10 cellular contexts compared by ENCODE assay signal in genomic region chr19:39433480-39434079, GRCh38. TPM values are rescaled to one million over a fixed set of nuclear protein-coding genes. Genes with fewer than 3 reads are reported as not detected.
DNase-seq lines count a peak whose midpoint lies in the region; ATAC-seq and TF ChIP-seq lines count a peak whose summit lies in the region.
"Had no signal": no experiment of that assay in that cellular context is flagged by ENCODE, and none has a peak within 500 bp of the region (broad histone marks: within the 10 kb centered on the region; RNA-seq: fewer than 3 reads in every experiment).

No MANE protein-coding gene starts in this region.

- H3K4me3 ChIP-seq in GM12864 (ENCODE audit: low read depth, low read length) (peak overlapping the region; percentile 87), OCI-LY1 (ENCODE audit: low read depth, low read length, poor library complexity, severe bottlenecking) (peak overlapping the region; percentile 97), coronary artery (peak overlapping the region; percentile 97), psoas muscle (peak overlapping the region; percentile 96), transverse colon (no peak overlapping the region)

- H3F3A ChIP-seq in OCI-LY1 (ENCODE audit: insufficient read depth, low read length) = peaks cover 5% of the 10 kb centered on the region; the same call in 1 of the 2 replicates

- in situ Hi-C loops in transverse colon (cut with MboI; ENCODE audit: low pct_ligation_motif_present in 1 of 4, low pct_unique_long_range_greater_than_20kb in 1 of 4, low sequenced_read_pairs in 3 of 4) = loop anchor here in 1 of 4 donors (25.0 kb wide), 1 partner anchor 104 kb away; the partner anchor contains the start of genes EID2 and EID2B

- no peak for TF ChIP-seq EP300 in transverse colon (IDR thresholded peaks at IDR 0.05; ENCODE audit: low read depth)

- no peak overlapping the region for H2AFZ ChIP-seq in OCI-LY1 (ENCODE audit: low read length)

- no peaks in the 10 kb centered on the region for H3K9me3 ChIP-seq in OCI-LY1 (ENCODE audit: low read length)
- H3K9me3 ChIP-seq in psoas muscle = no peaks in the 10 kb centered on the region
- no peaks in the 10 kb centered on the region for H3K9me3 ChIP-seq in transverse colon
- H3K9me3 ChIP-seq: tibial artery had no signal

- intact Hi-C loops in psoas muscle (cut with DNase I) = loop anchor here (2.0 to 10.0 kb wide), 3 partner anchors 21 to 89 kb away; partner anchors contain the start of genes MED29 (in 1 of the 2), PAF1 (in 1 of the 2), PLEKHG2 (in 1 of the 2) and SAMD4B (in 1 of the 2)
- intact Hi-C loops in transverse colon (cut with DNase I; ENCODE audit: low total_unique reads) = no loop called here

- no peak for ATAC-seq in psoas muscle

- no peak for TF ChIP-seq POLR2A in transverse colon (IDR thresholded peaks at IDR 0.05)

- TF ChIP-seq CTCF in GM12864 (IDR thresholded peaks at IDR 0.05; ENCODE audit: low read depth, low read length, missing control alignments) (no peak), OCI-LY1 (IDR thresholded peaks at IDR 0.05; ENCODE audit: low read length) (no peak), coronary artery (IDR thresholded peaks at IDR 0.05) (no peak), psoas muscle (IDR thresholded peaks at IDR 0.05) (no peak), transverse colon (IDR thresholded peaks at IDR 0.05) (no peak)

- H3K36me3 ChIP-seq in OCI-LY1 (ENCODE audit: insufficient read depth, low read length) (peaks cover 44% of the 10 kb centered on the region), psoas muscle (ENCODE audit: insufficient read depth in 1 of 2, low read depth in 1 of 2) (peaks cover 7 to 44% of the 10 kb centered on the region in 2 donors), transverse colon (peaks cover 0 to 26% (median 10%) of the 10 kb centered on the region in 4 donors)

- H3K27ac ChIP-seq in OCI-LY1 (ENCODE audit: low read depth, low read length, poor library complexity, severe bottlenecking) (no peak overlapping the region), coronary artery (no peak overlapping the region), psoas muscle (peak overlapping the region; percentile 93), transverse colon (peak overlapping the region in 1 of 4 donors; percentile 97)
- H3K27ac ChIP-seq: tibial artery had no signal

- peaks cover 25% of the 10 kb centered on the region for H3K4me1 ChIP-seq in OCI-LY1 (ENCODE audit: insufficient read depth, low read length, severe bottlenecking)
- H3K4me1 ChIP-seq in psoas muscle = peaks cover 18% of the 10 kb centered on the region
- H3K4me1 ChIP-seq in transverse colon = peaks cover 20 to 43% (median 38%) of the 10 kb centered on the region in 4 donors

- no peaks in the 10 kb centered on the region; the same call in 1 of the 2 replicates for H3K27me3 ChIP-seq in OCI-LY1 (ENCODE audit: insufficient read depth, low read length)
- no peaks in the 10 kb centered on the region for H3K27me3 ChIP-seq in psoas muscle (ENCODE audit: insufficient read depth in 3 of 3, low read length in 2 of 3)
- H3K27me3 ChIP-seq in transverse colon = no peaks in the 10 kb centered on the region
- H3K27me3 ChIP-seq: tibial artery had no signal

- H3K4me2 ChIP-seq in OCI-LY1 (ENCODE audit: low read length) = peak overlapping the region; percentile 80

- H3K9me2 ChIP-seq in OCI-LY1 (ENCODE audit: low read depth, low read length) = no peaks in the 10 kb centered on the region

- H3K9ac ChIP-seq in OCI-LY1 (ENCODE audit: low read length) = peak overlapping the region; percentile 98; the same call in 1 of the 2 replicates

- H3K79me2 ChIP-seq in OCI-LY1 (ENCODE audit: insufficient read depth, low read length) = peaks cover 9% of the 10 kb centered on the region; the same call in 1 of the 2 replicates

- no peak for DNase-seq in GM12864 (ENCODE audit: low read depth)
- no peak for DNase-seq in coronary artery (ENCODE audit: low spot score)
- DNase-seq in psoas muscle = no peak
- DNase-seq in islet precursor cell = no peak
- no peak for DNase-seq in SKM-1 (lab: John Stamatoyannopoulos, UW; ENCODE audit: unreplicated experiment)
- DNase-seq in transverse colon = no peak
- DNase-seq: kidney glomerular epithelial cell, NCI-H69, tibial artery had no signal

- 92 to 96% (median 94%) methylated on average over 8 of the region's 8 CpGs for WGBS in psoas muscle, 3 donors
- 96% methylated on average over 8 of the region's 8 CpGs; no CpG with 5 or more reads in 1 of the 2 donors for WGBS in transverse colon (ENCODE audit: low coverage in 1 of 2), 2 donors

- 0 out of 2 replicates have a peak, but pooled peaks cover 2% of the 10 kb centered on the region for H4K20me1 ChIP-seq in OCI-LY1 (ENCODE audit: insufficient read depth, low read length)

RNA-seq across cellular contexts. Expression of gene RPS16, which starts 2.2 kb away (rescaled TPM):
- total RNA-seq in psoas muscle (1,000 to 10,000 TPM; 1,186 to 1,958 (median 1,553) TPM), transverse colon (1,000 to 10,000 TPM in 3 of 4 donors, 100 to 1,000 TPM in 1; 718 to 1,665 (median 1,335) TPM)
- polyA plus RNA-seq in psoas muscle = 1,000 to 10,000 TPM; 2,324 to 3,255 (median 2,994) TPM

RNA-seq across cellular contexts. Expression of gene SUPT5H, which starts 11.8 kb away (rescaled TPM):
- total RNA-seq in psoas muscle (10 to 100 TPM; 60.7 to 88.6 (median 80.2) TPM), transverse colon (100 to 1,000 TPM in 3 of 4 donors, 10 to 100 TPM in 1; 97.1 to 161 (median 125) TPM)
- polyA plus RNA-seq in psoas muscle = 10 to 100 TPM; 63.1 to 97.1 (median 88.0) TPM

RNA-seq across cellular contexts. Expression of gene PLEKHG2, which starts 21.1 kb away (rescaled TPM):
- 1 to 10 TPM; 6.8 to 8.0 (median 7.4) TPM for total RNA-seq in psoas muscle
- 1 to 10 TPM; 2.4 to 3.0 (median 2.7) TPM for polyA plus RNA-seq in psoas muscle
- 10 to 100 TPM in 2 of 4 donors, 1 to 10 TPM in 2; 6.1 to 27.7 (median 11.9) TPM for total RNA-seq in transverse colon

RNA-seq across cellular contexts. Expression of gene ZFP36, which starts 26.9 kb away (rescaled TPM):
- total RNA-seq in psoas muscle (100 to 1,000 TPM in 3 of 4 donors, 10 to 100 TPM in 1; 32.1 to 391 (median 184) TPM), transverse colon (100 to 1,000 TPM; 280 to 924 (median 309) TPM)
- 100 to 1,000 TPM in 1 of 3 donors, 10 to 100 TPM in 2; 80.8 to 178 (median 83.3) TPM for polyA plus RNA-seq in psoas muscle

RNA-seq across cellular contexts. Expression of gene MED29, which starts 42.4 kb away (rescaled TPM):
- total RNA-seq in psoas muscle (10 to 100 TPM; 25.0 to 33.6 (median 30.2) TPM), transverse colon (10 to 100 TPM; 22.8 to 37.4 (median 27.8) TPM)
- 10 to 100 TPM; 25.0 to 51.7 (median 26.9) TPM for polyA plus RNA-seq in psoas muscle

Comparison
In these comparisons a context has a peak if more than half of its experiments do, and no peak if none do; other contexts are left out.
1. H3K4me3 ChIP-seq: peak in GM12864 (single experiment), OCI-LY1 (single experiment), coronary artery (single experiment) and psoas muscle (single experiment); none in transverse colon (0 of 4).